8 cellular contexts compared by ENCODE assay signal in the genomic region with DNA sequence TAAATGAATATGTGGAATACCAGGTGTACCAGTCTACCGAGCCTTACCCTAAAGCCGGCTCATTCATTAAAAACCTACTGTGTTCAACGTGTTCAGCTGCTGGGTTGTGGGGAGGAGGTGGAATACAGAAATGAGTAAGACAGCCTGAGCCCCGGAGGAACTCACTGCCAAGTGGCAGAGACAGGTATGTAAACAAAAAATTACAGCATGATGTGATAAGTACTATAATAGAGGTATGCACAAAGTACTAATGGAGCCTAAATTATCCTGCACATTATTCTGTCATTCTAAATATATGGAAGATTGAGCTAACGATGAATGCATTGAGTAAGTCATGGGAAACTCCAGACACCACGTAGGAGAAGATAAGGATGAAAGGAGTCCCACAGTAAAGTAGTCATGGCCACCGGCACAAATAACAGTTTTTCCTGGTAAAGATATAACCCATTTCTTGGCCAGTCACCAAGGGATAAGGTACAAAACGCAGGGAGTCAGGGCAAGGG. TPM values are rescaled to one million over a fixed set of nuclear protein-coding genes. Genes with fewer than 3 reads are reported as not detected.
A peak's percentile ranks its signal among the peaks of the same experiment; 100 is the strongest.
DNase-seq lines count a peak whose midpoint lies in the region; ATAC-seq and TF ChIP-seq lines count a peak whose summit lies in the region.

No MANE protein-coding gene starts in this region.

- H3K36me3 ChIP-seq in parathyroid adenoma (ENCODE audit: control insufficient read depth, insufficient read depth, low read length) (no peaks in the 10 kb centered on the region), Karpas-422 (ENCODE audit: insufficient read depth, low read length) (no peaks in the 10 kb centered on the region)

- H3K9me3 ChIP-seq in parathyroid adenoma (ENCODE audit: control insufficient read depth, low read length), result no peaks in the 10 kb centered on the region
- H3K9me3 ChIP-seq in Karpas-422 (ENCODE audit: low read length), result no peaks in the 10 kb centered on the region

- H2AFZ ChIP-seq in parathyroid adenoma (no peak overlapping the region), Karpas-422 (ENCODE audit: low read length) (no peak overlapping the region)

- peak; percentile 75 for DNase-seq in activated effector memory CD4-positive, alpha-beta T cell treated with anti-CD3 and anti-CD28 coated beads, Interleukin-2, amount 50 U/mL, for 16 hours
- no peak for DNase-seq in activated effector memory CD4-positive, alpha-beta T cell treated with Interleukin-2 at 50 U/mL for 16 hours
- DNase-seq in NCI-H69 (lab: John Stamatoyannopoulos, UW) (peak; percentile 68), HUDEP-2 (lab: John Stamatoyannopoulos, UW; ENCODE audit: unreplicated experiment in 76 of 76) (no peak), GDM1 (lab: John Stamatoyannopoulos, UW) (no peak), Karpas-422 (no peak)

- no peak overlapping the region for H3K27ac ChIP-seq in parathyroid adenoma
- H3K27ac ChIP-seq in Karpas-422 (ENCODE audit: low read length), result no peak overlapping the region

- no peaks in the 10 kb centered on the region for H3K9me2 ChIP-seq in Karpas-422 (replicated peaks; ENCODE audit: insufficient read depth, low read length)

- no peaks in the 10 kb centered on the region for H3K27me3 ChIP-seq in parathyroid adenoma (ENCODE audit: control insufficient read depth, insufficient read depth, low read length)
- no peaks in the 10 kb centered on the region for H3K27me3 ChIP-seq in Karpas-422 (ENCODE audit: low read length)

- H4K20me1 ChIP-seq in Karpas-422 (ENCODE audit: insufficient read depth, low read depth, low read length), result no peaks in the 10 kb centered on the region

- H3K9ac ChIP-seq in parathyroid adenoma (no peak overlapping the region), Karpas-422 (ENCODE audit: low read length) (no peak overlapping the region)

- H3K4me1 ChIP-seq in parathyroid adenoma (no peaks in the 10 kb centered on the region), Karpas-422 (ENCODE audit: low read length) (no peaks in the 10 kb centered on the region; the same call in 1 of the 2 replicates)

- TF ChIP-seq CTCF in parathyroid adenoma (IDR thresholded peaks at IDR 0.05), result no peak

- peak; percentile 60 for ATAC-seq in HG02610 (IDR thresholded peaks at IDR 0.05; ENCODE audit: unreplicated experiment)

- H3K4me2 ChIP-seq in parathyroid adenoma (ENCODE audit: low read length) (peak overlapping the region; percentile 30), Karpas-422 (ENCODE audit: low read depth, low read length, poor library complexity, severe bottlenecking) (no peak overlapping the region)

- H3K4me3 ChIP-seq in parathyroid adenoma (ENCODE audit: low read depth, low read length) (no peak overlapping the region), Karpas-422 (ENCODE audit: low read length) (no peak overlapping the region)

- H3K79me2 ChIP-seq in parathyroid adenoma (no peaks in the 10 kb centered on the region), Karpas-422 (ENCODE audit: low read length) (no peaks in the 10 kb centered on the region)

RNA-seq across cellular contexts. Expression of a gene that starts 6.9 kb away (rescaled TPM):
- total RNA-seq in Karpas-422 (2014; rRNA removed; shearing (Covaris generic); ENCODE audit: low replicate concordance), result not detected in 2 replicates

Comparison
In these comparisons a context has a peak if more than half of its experiments do, and no peak if none do; other contexts are left out.
1. DNase-seq: peak in activated effector memory CD4-positive, alpha-beta T cell treated with anti-CD3 and anti-CD28 coated beads, Interleukin-2, amount 50 U/mL, for 16 hours (single experiment) and NCI-H69 (single experiment); none in activated effector memory CD4-positive, alpha-beta T cell treated with Interleukin-2 at 50 U/mL for 16 hours (single experiment), HUDEP-2 (0 of 76), GDM1 (single experiment) and Karpas-422 (single experiment).